In the genomic region with DNA sequence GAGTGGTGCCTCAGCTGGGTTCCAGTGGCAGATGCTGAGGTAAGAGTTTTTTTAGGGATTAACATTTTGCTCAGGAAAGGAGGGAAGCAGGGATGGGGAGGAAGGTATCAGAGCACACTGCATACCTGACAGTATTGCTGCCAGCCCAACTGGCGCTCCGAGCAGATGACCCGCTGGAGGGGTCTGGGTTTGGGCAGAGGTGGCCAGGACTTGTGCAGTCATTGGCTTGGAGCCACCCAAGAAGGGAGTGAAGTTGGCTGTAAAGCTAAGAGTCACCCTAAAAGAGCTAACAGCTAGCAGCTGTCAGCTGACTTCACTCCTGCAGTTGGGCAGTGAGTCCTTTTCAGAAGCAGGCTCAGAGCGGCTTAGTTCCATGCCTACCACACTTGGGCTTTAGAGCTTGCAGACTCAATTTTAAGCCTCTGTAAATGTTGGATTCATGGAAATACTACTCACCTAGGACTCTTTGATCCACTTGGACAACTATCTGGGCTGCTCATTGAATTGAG, we compare ENCODE assay signal across 17 cellular contexts. TPM values are rescaled to one million over a fixed set of nuclear protein-coding genes. Genes with fewer than 3 reads are reported as not detected.
DNase-seq lines count a peak whose midpoint lies in the region; ATAC-seq and TF ChIP-seq lines count a peak whose summit lies in the region.
"Had no signal": no experiment of that assay in that cellular context is flagged by ENCODE, and none has a peak within 500 bp of the region (broad histone marks: within the 10 kb centered on the region; RNA-seq: fewer than 3 reads in every experiment).

No MANE protein-coding gene starts in this region.

- no peak for TF ChIP-seq RAD21 in IMR-90 (IDR thresholded peaks at IDR 0.05; ENCODE audit: low read length)

- 0 out of 2 replicates have a peak overlapping the region, but pooled peaks have one; percentile 9 for H2BK20ac ChIP-seq in IMR-90 (ENCODE audit: low read depth, low read length)

- H3K4me2 ChIP-seq in IMR-90 (ENCODE audit: low read depth, low read length) = no peak overlapping the region
- H3K4me2 ChIP-seq in skeletal muscle satellite cell (ENCODE audit: low read length) = peak overlapping the region; percentile 44

- peak overlapping the region; percentile 44 for H2AK5ac ChIP-seq in IMR-90 (ENCODE audit: low read depth, low read length)

- H3K9ac ChIP-seq in IMR-90 (ENCODE audit: low read depth, low read length) = no peak overlapping the region
- H3K9ac ChIP-seq in colonic mucosa (ENCODE audit: low read depth in 2 of 2, low read length in 2 of 2) = no peak overlapping the region
- H3K9ac ChIP-seq in skeletal muscle satellite cell (ENCODE audit: low read depth, low read length) = peak overlapping the region; percentile 36

- no peak overlapping the region for H4K5ac ChIP-seq in IMR-90 (ENCODE audit: low read depth, low read length)

- intact Hi-C loops in IMR-90 (cut with micrococcal nuclease) (no loop called here), colonic mucosa (cut with DNase I) (no loop called here)

- H3K23ac ChIP-seq in IMR-90 (ENCODE audit: low read depth, low read length) = no peak overlapping the region

- BruUV-seq in IMR-90 (replicated peaks; lab: Mats Ljungman, UMichigan) = no TSS peak

- peaks cover 32% of the 10 kb centered on the region for H3K4me1 ChIP-seq in IMR-90 (ENCODE audit: control insufficient read depth, insufficient read depth, low read length)
- no peaks in the 10 kb centered on the region for H3K4me1 ChIP-seq in colonic mucosa
- H3K4me1 ChIP-seq in skeletal muscle satellite cell (ENCODE audit: control insufficient read depth, insufficient read depth, low read length) = peaks cover 89% of the 10 kb centered on the region
- H3K4me1 ChIP-seq in BE2C = no peaks in the 10 kb centered on the region

- dilution Hi-C loops in IMR-90 (cut with HindIII; ENCODE audit: low sequenced_read_pairs, unreplicated experiment) = no loop called here

- H3K9me3 ChIP-seq in IMR-90 (ENCODE audit: control insufficient read depth, insufficient read depth, low read length) = no peaks in the 10 kb centered on the region
- no peaks in the 10 kb centered on the region for H3K9me3 ChIP-seq in colonic mucosa
- no peaks in the 10 kb centered on the region for H3K9me3 ChIP-seq in skeletal muscle satellite cell (replicated peaks; ENCODE audit: low read length)
- H3K9me3 ChIP-seq in BE2C = no peaks in the 10 kb centered on the region

- peak overlapping the region; percentile 35 for H2AFZ ChIP-seq in IMR-90 (replicated peaks; ENCODE audit: low read length, poor library complexity)

- H3K4me3 ChIP-seq in IMR-90 (ENCODE audit: insufficient read depth, low read depth, low read length) (no peak overlapping the region), colonic mucosa (no peak overlapping the region), skeletal muscle satellite cell (ENCODE audit: low read length) (peak overlapping the region; percentile 5), BE2C (ENCODE audit: low read depth, low read length) (no peak overlapping the region)
- H3K4me3 ChIP-seq: SK-N-MC had no signal

- TF ChIP-seq POLR2A in IMR-90 (IDR thresholded peaks at IDR 0.05; ENCODE audit: low read depth, low read length) (no peak), GM18505 (IDR thresholded peaks at IDR 0.05; ENCODE audit: borderline replicate concordance, extremely low read depth, insufficient read depth, insufficient read length) (no peak)

- TF ChIP-seq CTCF in IMR-90 (conservative IDR thresholded peaks at IDR 0.05; ENCODE audit: low read depth, low read length) = no peak
- TF ChIP-seq CTCF in colonic mucosa (IDR thresholded peaks at IDR 0.05) = no peak
- no peak for TF ChIP-seq CTCF in BE2C (IDR thresholded peaks at IDR 0.05; ENCODE audit: low read depth, low read length)

- H3K79me1 ChIP-seq in IMR-90 (ENCODE audit: low read depth in 1 of 2, low read length in 2 of 2) = peaks cover 0 to 37% of the 10 kb centered on the region in 2 experiments; a peak in 3 of 4 replicates

- peak overlapping the region; percentile 28; the same call in 1 of the 3 replicates for H2BK15ac ChIP-seq in IMR-90 (ENCODE audit: low read depth, low read length)

- H3K9me1 ChIP-seq in IMR-90 (ENCODE audit: insufficient read depth, low read length) = peaks cover 40% of the 10 kb centered on the region

- H3K56ac ChIP-seq in IMR-90 (ENCODE audit: extremely low read depth, insufficient read depth, low read length) = no peak overlapping the region

- H3K18ac ChIP-seq in IMR-90 (ENCODE audit: low read depth, low read length) = no peak overlapping the region

- peak overlapping the region; percentile 5; the same call in 1 of the 2 replicates for H2BK120ac ChIP-seq in IMR-90 (ENCODE audit: low read depth, low read length)

- H3K14ac ChIP-seq in IMR-90 (replicated peaks; ENCODE audit: low read depth, low read length) = peak overlapping the region; percentile 8; the same call in 1 of the 2 replicates

- H3K27ac ChIP-seq in IMR-90 (ENCODE audit: insufficient read depth, low read length) = no peak overlapping the region
- H3K27ac ChIP-seq in colonic mucosa = no peak overlapping the region
- H3K27ac ChIP-seq: SK-N-MC had no signal

- H3K36me3 ChIP-seq in IMR-90 (ENCODE audit: control insufficient read depth, insufficient read depth, low read length) (no peaks in the 10 kb centered on the region), colonic mucosa (no peaks in the 10 kb centered on the region), skeletal muscle satellite cell (ENCODE audit: insufficient read depth, low read length) (no peaks in the 10 kb centered on the region), BE2C (no peaks in the 10 kb centered on the region)

- CTCF ChIA-PET in IMR-90 (lab: Yijun Ruan, JAX) = interaction anchor here (2.1 kb wide), 1 partner anchor 45 kb away, joined by 12 read pairs; no protein-coding TSS in a partner anchor

- no peak overlapping the region for H4K91ac ChIP-seq in IMR-90 (ENCODE audit: insufficient read depth, low read depth, low read length)

- no peak overlapping the region for H2AK9ac ChIP-seq in IMR-90 (replicated peaks; ENCODE audit: low read depth, low read length, poor library complexity)

- no peak overlapping the region for H2BK5ac ChIP-seq in IMR-90 (ENCODE audit: low read depth, low read length, poor library complexity, severe bottlenecking)

- no peaks in the 10 kb centered on the region for H4K20me1 ChIP-seq in IMR-90 (ENCODE audit: insufficient read depth, low read length)

- no peak for DNase-seq in IMR-90
- peak; percentile 10 for DNase-seq in colonic mucosa
- peak; percentile 70 for DNase-seq in myocyte (ENCODE audit: low read depth)
- no peak for DNase-seq in BE2C
- DNase-seq: CD4-positive, alpha-beta T cell; DMS79; KG1; NCI-H1048; NCI-H146; NCI-H2081 treated with DMSO at 0.1 percent for 48 hours; NCI-H510A treated with DMSO at 0.1 percent for 48 hours; NCI-H82 had no signal

- in situ Hi-C loops in IMR-90 (cut with MboI; ENCODE audit: low sequenced_read_pairs) = no loop called here

- peak overlapping the region in 1 of 2 experiments; percentile 12; a peak in 1 of 4 replicates for H4K8ac ChIP-seq in IMR-90 (ENCODE audit: low read depth in 2 of 2, low read length in 2 of 2)

- WGBS in IMR-90 (ENCODE audit: extremely low coverage in 2 of 2, insufficient read length in 1 of 2), 2 experiments = 100% methylated on average over 1 of the region's 4 CpGs; no CpG with 5 or more reads in 1 of the 2 experiments

- no peaks in the 10 kb centered on the region for H3K27me3 ChIP-seq in IMR-90 (ENCODE audit: control insufficient read depth, insufficient read depth, low read length)
- H3K27me3 ChIP-seq in colonic mucosa = no peaks in the 10 kb centered on the region
- H3K27me3 ChIP-seq in skeletal muscle satellite cell (ENCODE audit: control insufficient read depth, insufficient read depth, low read length) = no peaks in the 10 kb centered on the region
- H3K27me3 ChIP-seq in BE2C = no peaks in the 10 kb centered on the region

- POLR2A ChIA-PET in IMR-90 (lab: Charles Lee; ENCODE audit: unreplicated experiment) = no interaction called here

- H3K4ac ChIP-seq in IMR-90 (ENCODE audit: low read depth, low read length) = peak overlapping the region; percentile 26; the same call in 1 of the 2 replicates

- no peak for ATAC-seq in IMR-90 (ENCODE audit: low read depth)
- no peak for ATAC-seq in GM18505 (IDR thresholded peaks at IDR 0.05; ENCODE audit: unreplicated experiment)
- no peak for ATAC-seq in GM21390 (IDR thresholded peaks at IDR 0.05; ENCODE audit: unreplicated experiment)
- ATAC-seq: Panc1 had no signal

TF ChIP-seq in IMR-90, 13 proteins besides CTCF, POLR2A, EP300 and RAD21 (continues in another document):
- TF ChIP-seq RFX5 (IDR thresholded peaks at IDR 0.05; ENCODE audit: low read depth, low read length) = no peak
- no peak for TF ChIP-seq FOS (IDR thresholded peaks at IDR 0.05; ENCODE audit: low read depth, low read length)
- TF ChIP-seq MXI1 (IDR thresholded peaks at IDR 0.05; ENCODE audit: borderline replicate concordance, low read depth, low read length) = no peak
- TF ChIP-seq MAFK (IDR thresholded peaks at IDR 0.05; ENCODE audit: low read depth, low read length) = no peak
- TF ChIP-seq NFE2L2 (IDR thresholded peaks at IDR 0.05; ENCODE audit: low read depth, low read length) = no peak
- no peak for TF ChIP-seq BHLHE40 (IDR thresholded peaks at IDR 0.05; ENCODE audit: low read depth, low read length)
- TF ChIP-seq, protein P1, sequence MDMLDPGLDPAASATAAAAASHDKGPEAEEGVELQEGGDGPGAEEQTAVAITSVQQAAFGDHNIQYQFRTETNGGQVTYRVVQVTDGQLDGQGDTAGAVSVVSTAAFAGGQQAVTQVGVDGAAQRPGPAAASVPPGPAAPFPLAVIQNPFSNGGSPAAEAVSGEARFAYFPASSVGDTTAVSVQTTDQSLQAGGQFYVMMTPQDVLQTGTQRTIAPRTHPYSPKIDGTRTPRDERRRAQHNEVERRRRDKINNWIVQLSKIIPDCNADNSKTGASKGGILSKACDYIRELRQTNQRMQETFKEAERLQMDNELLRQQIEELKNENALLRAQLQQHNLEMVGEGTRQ (IDR thresholded peaks at IDR 0.05; ENCODE audit: low read depth, low read length) = no peak
- TF ChIP-seq MAZ (IDR thresholded peaks at IDR 0.05; ENCODE audit: borderline replicate concordance, low read depth, low read length) = no peak
- TF ChIP-seq SMC3 (IDR thresholded peaks at IDR 0.05; ENCODE audit: low read depth, low read length) = no peak

RNA-seq across cellular contexts. Expression of a gene that starts 5.8 kb away (rescaled TPM):
- total RNA-seq in IMR-90 (2012; rRNA removed) (28.3 and 35.3 TPM in 2 replicates), colonic mucosa (1 to 10 TPM in 1 of 2 donors, under 1 TPM in 1; 0.86 to 1.6 TPM), myocyte (42.8 and 46.6 TPM in 2 replicates)
- polyA plus RNA-seq in IMR-90 (2012; rRNA removed) = 30.2 and 34.0 TPM in 2 replicates
- 18.9 and 22.2 TPM in 2 replicates for polyA plus RNA-seq in IMR-90 (2012; cell fraction: cytosol; rRNA removed)
- polyA plus RNA-seq in IMR-90 (2012; cell fraction: nucleus; rRNA removed; ENCODE audit: low replicate concordance) = 58.0 and 67.0 TPM in 2 replicates
- 54.3 TPM for polyA plus RNA-seq in myocyte (2012)
- total RNA-seq in skeletal muscle satellite cell (2012; rRNA removed) = 106 and 152 TPM in 2 replicates
- polyA plus RNA-seq in BE2C (2012; ENCODE audit: insufficient read depth, insufficient read length, low read depth) = 5.8 TPM
- total RNA-seq: CD4-positive, alpha-beta T cell had no signal

Comparison
In these comparisons a context has a peak if more than half of its experiments do, and no peak if none do; other contexts are left out.
1. DNase-seq: peak in colonic mucosa (single experiment) and myocyte (single experiment); none in IMR-90 (single experiment) and BE2C (single experiment).
2. RNA of a gene that starts 5.8 kb away (total RNA-seq): 42.8 to 46.6 TPM in myocyte and 28.3 to 35.3 TPM in IMR-90; 0.86 to 1.6 TPM in colonic mucosa; every median in the first group is over 10 times any median in the second.